1 cellular context compared by ENCODE assay signal in the genomic region with DNA sequence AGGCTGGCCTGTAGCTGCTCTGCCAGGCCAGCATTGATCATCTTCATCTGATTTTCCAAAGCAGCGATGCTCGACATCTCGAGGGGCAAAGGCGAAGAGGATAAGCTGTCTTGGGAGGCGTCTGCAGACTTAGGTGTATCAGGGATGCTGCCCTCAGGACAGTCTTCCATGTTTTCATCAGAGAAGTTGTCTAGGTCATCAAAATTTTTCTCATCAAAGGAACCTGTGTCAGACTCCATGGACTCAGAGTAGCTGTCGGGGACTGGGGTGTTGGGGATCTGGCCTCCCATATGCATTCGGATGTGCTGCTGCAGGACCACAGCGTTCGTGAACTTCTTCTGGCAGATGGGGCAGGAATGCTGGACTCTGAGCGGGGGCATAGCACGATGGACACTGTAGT.
A peak's percentile ranks its signal among the peaks of the same experiment; 100 is the strongest.
TF ChIP-seq lines count a peak whose summit lies in the region.

No MANE protein-coding gene starts in this region.

TF ChIP-seq in HepG2, 621 proteins besides CTCF, POLR2A, EP300 and RAD21 (continued from another document):
- TF ChIP-seq MAFK (conservative IDR thresholded peaks at IDR 0.05 in 1 of 2, IDR thresholded peaks at IDR 0.05 in 1 of 2; ENCODE audit: low read length in 2 of 2) (peak; percentile 83 to 85), MAFF (IDR thresholded peaks at IDR 0.05; ENCODE audit: low read depth, low read length) (peak; percentile 66), MTF2 (CRISPR knock-in tag; IDR thresholded peaks at IDR 0.05; ENCODE audit: borderline replicate concordance) (no peak)
